Comparison of ENCODE assay signal across 20 cellular contexts in genomic region chr11:35039076-35039475, GRCh38.
A peak's percentile ranks its signal among the peaks of the same experiment; 100 is the strongest.
DNase-seq lines count a peak whose midpoint lies in the region; ATAC-seq and TF ChIP-seq lines count a peak whose summit lies in the region.
"Had no signal": no experiment of that assay in that cellular context is flagged by ENCODE, and none has a peak within 500 bp of the region (broad histone marks: within the 10 kb centered on the region; RNA-seq: fewer than 3 reads in every experiment).

No MANE protein-coding gene starts in this region.

- POLR2A ChIA-PET in Panc1 (lab: Charles Lee): interaction anchor here (0.7 kb wide), 2 partner anchors 24 to 78 kb away, joined by 3 read pairs; no protein-coding TSS in a partner anchor

- H3K36me3 ChIP-seq in ACC112 (ENCODE audit: insufficient read depth, low read length): no peaks in the 10 kb centered on the region
- H3K36me3 ChIP-seq in Panc1 (ENCODE audit: control insufficient read depth, insufficient read depth, low read length): no peaks in the 10 kb centered on the region
- no peaks in the 10 kb centered on the region for H3K36me3 ChIP-seq in colonic mucosa
- H3K36me3 ChIP-seq: adrenal gland, left ventricle myocardium inferior had no signal

- no TSS peak for BruUV-seq in Panc1 (replicated peaks; lab: Mats Ljungman, UMichigan)

- H3K4me1 ChIP-seq in ACC112 (ENCODE audit: control insufficient read depth, insufficient read depth, low read length, unreplicated experiment): peaks cover 52% of the 10 kb centered on the region
- H3K4me1 ChIP-seq in Panc1 (ENCODE audit: control insufficient read depth, insufficient read depth, low read length): peaks cover 35% of the 10 kb centered on the region
- H3K4me1 ChIP-seq in colonic mucosa: no peaks in the 10 kb centered on the region
- H3K4me1 ChIP-seq: adrenal gland had no signal

- CTCF ChIA-PET in Panc1 (lab: Charles Lee): no interaction called here

- no peak overlapping the region for H3K9ac ChIP-seq in colonic mucosa (ENCODE audit: low read depth in 2 of 2, low read length in 2 of 2)

- ATAC-seq in Panc1: no peak
- ATAC-seq: CD8-positive, alpha-beta T cell; GM12878; mucosa of descending colon; sciatic nerve had no signal

- H2AFZ ChIP-seq in ACC112 (ENCODE audit: low read length, unreplicated experiment): no peak overlapping the region

- intact Hi-C loops in Panc1 (cut with micrococcal nuclease; ENCODE audit: unreplicated experiment): no loop called here
- intact Hi-C loops in colonic mucosa (cut with DNase I): no loop called here

- TF ChIP-seq CTCF in Panc1 (IDR thresholded peaks at IDR 0.05) (no peak), fibroblast of mammary gland (conservative IDR thresholded peaks at IDR 0.05; ENCODE audit: control insufficient read depth, insufficient read depth, low read depth, low read length) (no peak), colonic mucosa (IDR thresholded peaks at IDR 0.05) (no peak)

- DNase-seq in EH (ENCODE audit: low read depth): peak; percentile 27
- no peak for DNase-seq in Panc1 (ENCODE audit: low read depth, low spot score)
- DNase-seq in fibroblast of mammary gland (ENCODE audit: low read depth): peak; percentile 30
- no peak for DNase-seq in stimulated activated CD4-positive, alpha-beta T cell treated with anti-CD3 and anti-CD28 coated beads, Interleukin-4, amount 100 ng/mL, for 1 hour
- no peak for DNase-seq in T1000 (lab: John Stamatoyannopoulos, UW)
- DNase-seq in colonic mucosa: no peak
- no peak for DNase-seq in stimulated activated naive CD4-positive, alpha-beta T cell (lab: John Stamatoyannopoulos, UW)
- DNase-seq: activated CD8-positive, alpha-beta memory T cell treated with anti-CD3 and anti-CD28 coated beads, Interleukin-2, amount 50 U/mL, for 4 hours; activated effector memory CD4-positive, alpha-beta T cell treated with Interleukin-2 at 50 U/mL for 16 hours; adrenal gland; CD8-positive, alpha-beta T cell; immature natural killer cell; left ventricle myocardium inferior; mucosa of descending colon; NCI-H1694 treated with DMSO at 0.1 percent for 48 hours; NCI-H526 treated with DMSO at 0.1 percent for 48 hours; Right ventricle myocardium superior had no signal

- in situ Hi-C loops in Panc1 (cut with HindIII; ENCODE audit: low pct_unique_long_range_greater_than_20kb, low sequenced_read_pairs): no loop called here

- H3K27ac ChIP-seq in ACC112 (ENCODE audit: low read depth, low read length): peak overlapping the region; percentile 79
- H3K27ac ChIP-seq in Panc1 (ENCODE audit: low read length): peak overlapping the region; percentile 95
- no peak overlapping the region for H3K27ac ChIP-seq in colonic mucosa
- H3K27ac ChIP-seq: adrenal gland, left ventricle myocardium inferior had no signal

- H3K9me3 ChIP-seq in Panc1 (ENCODE audit: control insufficient read depth, insufficient read depth, low read depth, low read length) (peaks cover 7% of the 10 kb centered on the region; the same call in 1 of the 2 replicates), colonic mucosa (no peaks in the 10 kb centered on the region)
- H3K9me3 ChIP-seq: adrenal gland, left ventricle myocardium inferior, mucosa of descending colon had no signal

- H3K79me2 ChIP-seq in ACC112 (ENCODE audit: control insufficient read depth, insufficient read depth, low read length, unreplicated experiment): no peaks in the 10 kb centered on the region

- H3K4me3 ChIP-seq in ACC112 (ENCODE audit: low read depth, low read length) (no peak overlapping the region), Panc1 (ENCODE audit: low read depth in 2 of 2, low read length in 2 of 2) (no peak overlapping the region), fibroblast of mammary gland (ENCODE audit: control insufficient read depth, low read depth, low read length) (no peak overlapping the region), colonic mucosa (no peak overlapping the region)
- H3K4me3 ChIP-seq: adrenal gland, GM12878, left ventricle myocardium inferior, mucosa of descending colon had no signal

- H3K27me3 ChIP-seq in ACC112 (ENCODE audit: insufficient read depth, low read length) (no peaks in the 10 kb centered on the region), Panc1 (ENCODE audit: control insufficient read depth, insufficient read depth, low read length) (no peaks in the 10 kb centered on the region), colonic mucosa (no peaks in the 10 kb centered on the region)
- H3K27me3 ChIP-seq: adrenal gland had no signal

Comparison
In these comparisons a context has a peak if more than half of its experiments do, and no peak if none do; other contexts are left out.
1. DNase-seq: peak in EH (single experiment) and fibroblast of mammary gland (single experiment); none in Panc1 (single experiment), stimulated activated CD4-positive, alpha-beta T cell treated with anti-CD3 and anti-CD28 coated beads, Interleukin-4, amount 100 ng/mL, for 1 hour (single experiment), T1000 (single experiment), colonic mucosa (single experiment) and stimulated activated naive CD4-positive, alpha-beta T cell (0 of 6).